In the genomic region with DNA sequence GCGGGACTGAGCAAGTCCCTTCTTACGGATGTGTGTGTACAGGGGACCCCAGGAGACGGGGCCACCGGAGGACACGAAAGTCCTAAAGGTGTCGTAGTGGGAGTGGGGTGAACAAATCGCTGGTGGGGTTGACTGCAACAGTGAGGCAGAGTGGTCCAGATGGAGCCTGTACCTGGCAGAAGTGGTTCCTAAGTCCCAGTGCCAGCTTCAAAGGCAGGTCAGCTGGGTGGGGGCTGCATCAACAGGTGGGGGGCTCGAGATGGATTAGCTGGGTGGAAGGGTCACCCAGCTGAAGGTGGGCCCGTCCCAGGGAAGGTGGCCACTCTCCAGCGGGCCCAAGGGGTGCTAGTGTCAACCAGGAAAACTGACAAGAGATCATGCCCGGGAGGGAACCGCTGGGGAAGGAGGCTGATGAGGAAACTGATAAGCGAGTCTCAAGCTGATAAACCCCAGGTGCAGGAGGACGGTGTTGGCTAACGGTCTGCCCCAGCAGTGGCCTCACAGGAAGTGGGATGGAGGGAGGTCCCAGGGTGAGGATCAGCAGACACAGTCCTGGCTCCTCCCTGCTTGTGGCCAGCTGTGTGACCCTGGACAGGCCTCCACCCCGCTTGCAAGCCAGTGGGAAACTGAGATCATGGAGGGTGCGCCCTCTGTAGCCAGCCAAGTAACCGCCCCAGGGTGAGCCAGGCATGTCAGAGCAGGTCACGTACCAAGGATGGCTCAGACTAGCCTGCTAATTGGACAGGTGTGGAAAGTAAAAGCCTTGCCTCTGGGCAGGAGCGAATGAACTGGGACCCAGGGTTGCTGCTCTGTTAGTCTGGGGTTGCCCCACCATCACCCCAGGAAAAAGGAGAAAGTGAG, we compare ENCODE assay signal across 1 cellular context.
TF ChIP-seq lines count a peak whose summit lies in the region.

No MANE protein-coding gene starts in this region.

TF ChIP-seq in SK-N-SH, 30 proteins besides CTCF, POLR2A, EP300 and RAD21 (continued from another document):
- TF ChIP-seq EZH2phosphoT487 (IDR thresholded peaks at IDR 0.05; ENCODE audit: borderline replicate concordance, low read depth) (no peak), MXI1 (IDR thresholded peaks at IDR 0.05; ENCODE audit: low read depth, low read length) (peak; percentile 30), RFX5 (IDR thresholded peaks at IDR 0.05; ENCODE audit: low read length) (no peak), USF1 (IDR thresholded peaks at IDR 0.05; ENCODE audit: borderline replicate concordance, low read depth) (no peak; the same call in 1 of the 2 replicates), NRF1 (IDR thresholded peaks at IDR 0.05; ENCODE audit: low read depth, low read length) (no peak), POLR2AphosphoS5 (IDR thresholded peaks at IDR 0.05; ENCODE audit: low read depth, low read length) (peak; percentile 91), REST (IDR thresholded peaks at IDR 0.05; ENCODE audit: low read depth, low read length) (no peak), ELF1 (IDR thresholded peaks at IDR 0.05) (0 out of 2 replicates have a peak, but pooled peaks have one; percentile 42), TEAD4 (IDR thresholded peaks at IDR 0.05; ENCODE audit: borderline replicate concordance, insufficient read depth) (no peak), FOXM1 (IDR thresholded peaks at IDR 0.05; ENCODE audit: low read depth) (no peak), FOSL2 (IDR thresholded peaks at IDR 0.05; ENCODE audit: borderline replicate concordance, low read depth) (no peak), SIN3A (IDR thresholded peaks at IDR 0.05; ENCODE audit: borderline replicate concordance, low read depth, low read length) (peak; percentile 78; the same call in 1 of the 2 replicates), MEF2A (IDR thresholded peaks at IDR 0.05; ENCODE audit: borderline replicate concordance, low read depth) (no peak), TAF1 (IDR thresholded peaks at IDR 0.05; ENCODE audit: borderline replicate concordance, low read depth, low read length) (peak; percentile 63), RCOR1 (IDR thresholded peaks at IDR 0.05; ENCODE audit: low read length) (no peak), TCF12 (IDR thresholded peaks at IDR 0.05) (peak; percentile 47; the same call in 1 of the 2 replicates), RXRA (IDR thresholded peaks at IDR 0.05; ENCODE audit: borderline replicate concordance, low read depth) (no peak), YY1 (IDR thresholded peaks at IDR 0.05; ENCODE audit: low read depth) (no peak), SMC3 (IDR thresholded peaks at IDR 0.05; ENCODE audit: low read depth, low read length) (no peak), NFIC (IDR thresholded peaks at IDR 0.05; ENCODE audit: borderline replicate concordance) (no peak), GATA2 (CRISPR knock-in tag; IDR thresholded peaks at IDR 0.05) (peak; percentile 75), MAX (IDR thresholded peaks at IDR 0.05; ENCODE audit: low read depth) (0 out of 2 replicates have a peak, but pooled peaks have one; percentile 28)
- TF ChIP-seq, protein P1, sequence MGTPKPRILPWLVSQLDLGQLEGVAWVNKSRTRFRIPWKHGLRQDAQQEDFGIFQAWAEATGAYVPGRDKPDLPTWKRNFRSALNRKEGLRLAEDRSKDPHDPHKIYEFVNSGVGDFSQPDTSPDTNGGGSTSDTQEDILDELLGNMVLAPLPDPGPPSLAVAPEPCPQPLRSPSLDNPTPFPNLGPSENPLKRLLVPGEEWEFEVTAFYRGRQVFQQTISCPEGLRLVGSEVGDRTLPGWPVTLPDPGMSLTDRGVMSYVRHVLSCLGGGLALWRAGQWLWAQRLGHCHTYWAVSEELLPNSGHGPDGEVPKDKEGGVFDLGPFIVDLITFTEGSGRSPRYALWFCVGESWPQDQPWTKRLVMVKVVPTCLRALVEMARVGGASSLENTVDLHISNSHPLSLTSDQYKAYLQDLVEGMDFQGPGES (IDR thresholded peaks at IDR 0.05; ENCODE audit: low read depth, low read length) = no peak
- TF ChIP-seq, protein P2, sequence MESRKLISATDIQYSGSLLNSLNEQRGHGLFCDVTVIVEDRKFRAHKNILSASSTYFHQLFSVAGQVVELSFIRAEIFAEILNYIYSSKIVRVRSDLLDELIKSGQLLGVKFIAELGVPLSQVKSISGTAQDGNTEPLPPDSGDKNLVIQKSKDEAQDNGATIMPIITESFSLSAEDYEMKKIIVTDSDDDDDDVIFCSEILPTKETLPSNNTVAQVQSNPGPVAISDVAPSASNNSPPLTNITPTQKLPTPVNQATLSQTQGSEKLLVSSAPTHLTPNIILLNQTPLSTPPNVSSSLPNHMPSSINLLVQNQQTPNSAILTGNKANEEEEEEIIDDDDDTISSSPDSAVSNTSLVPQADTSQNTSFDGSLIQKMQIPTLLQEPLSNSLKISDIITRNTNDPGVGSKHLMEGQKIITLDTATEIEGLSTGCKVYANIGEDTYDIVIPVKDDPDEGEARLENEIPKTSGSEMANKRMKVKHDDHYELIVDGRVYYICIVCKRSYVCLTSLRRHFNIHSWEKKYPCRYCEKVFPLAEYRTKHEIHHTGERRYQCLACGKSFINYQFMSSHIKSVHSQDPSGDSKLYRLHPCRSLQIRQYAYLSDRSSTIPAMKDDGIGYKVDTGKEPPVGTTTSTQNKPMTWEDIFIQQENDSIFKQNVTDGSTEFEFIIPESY (IDR thresholded peaks at IDR 0.05; ENCODE audit: borderline replicate concordance, low read depth) = no peak
- TF ChIP-seq, protein P3, sequence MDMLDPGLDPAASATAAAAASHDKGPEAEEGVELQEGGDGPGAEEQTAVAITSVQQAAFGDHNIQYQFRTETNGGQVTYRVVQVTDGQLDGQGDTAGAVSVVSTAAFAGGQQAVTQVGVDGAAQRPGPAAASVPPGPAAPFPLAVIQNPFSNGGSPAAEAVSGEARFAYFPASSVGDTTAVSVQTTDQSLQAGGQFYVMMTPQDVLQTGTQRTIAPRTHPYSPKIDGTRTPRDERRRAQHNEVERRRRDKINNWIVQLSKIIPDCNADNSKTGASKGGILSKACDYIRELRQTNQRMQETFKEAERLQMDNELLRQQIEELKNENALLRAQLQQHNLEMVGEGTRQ (IDR thresholded peaks at IDR 0.05; ENCODE audit: borderline replicate concordance, low read depth, low read length) = no peak
